ENCODE assay signal across 10 cellular contexts in genomic region chr15:79283252-79284048, GRCh38. TPM values are rescaled to one million over a fixed set of nuclear protein-coding genes. Genes with fewer than 3 reads are reported as not detected.
A peak's percentile ranks its signal among the peaks of the same experiment; 100 is the strongest.
DNase-seq lines count a peak whose midpoint lies in the region; ATAC-seq and TF ChIP-seq lines count a peak whose summit lies in the region.
"Had no signal": no experiment of that assay in that cellular context is flagged by ENCODE, and none has a peak within 500 bp of the region (broad histone marks: within the 10 kb centered on the region; RNA-seq: fewer than 3 reads in every experiment).

No MANE protein-coding gene starts in this region.

- H3K36me3 ChIP-seq in GM23248 (ENCODE audit: low read depth) = no peaks in the 10 kb centered on the region
- no peaks in the 10 kb centered on the region for H3K36me3 ChIP-seq in SJCRH30
- H3K36me3 ChIP-seq in right lobe of liver = no peaks in the 10 kb centered on the region

- H3K9ac ChIP-seq in GM23248 = no peak overlapping the region
- H3K9ac ChIP-seq: KMS-11 had no signal

- H3K9me2 ChIP-seq in GM23248 (ENCODE audit: insufficient read depth) = no peaks in the 10 kb centered on the region

- H3K79me2 ChIP-seq in GM23248 (ENCODE audit: insufficient read depth) = no peaks in the 10 kb centered on the region

- no peak overlapping the region for H3K4me3 ChIP-seq in GM23248
- no peak overlapping the region for H3K4me3 ChIP-seq in SJCRH30
- no peak overlapping the region for H3K4me3 ChIP-seq in right lobe of liver

- no peaks in the 10 kb centered on the region for H3F3A ChIP-seq in GM23248 (ENCODE audit: insufficient read depth)

- H3K27me3 ChIP-seq in GM23248 (replicated peaks; ENCODE audit: insufficient read depth) (peaks cover 44% of the 10 kb centered on the region), SJCRH30 (no peaks in the 10 kb centered on the region), right lobe of liver (peaks cover 9 to 10% of the 10 kb centered on the region in 2 donors)

- TF ChIP-seq CTCF in right lobe of liver (IDR thresholded peaks at IDR 0.05) = no peak

- WGBS in GM23248 (ENCODE audit: low coverage in 1 of 2, low lambda C conversion rate in 2 of 2, missing lambda C conversion rate in 2 of 2), 2 experiments = 10% methylated on average over 46 of the region's 46 CpGs
- WGBS in right lobe of liver (ENCODE audit: insufficient coverage, low coverage, low lambda C conversion rate, missing lambda C conversion rate) = 15% methylated on average over 22 of the region's 46 CpGs

- in situ Hi-C loops in GM23248 (cut with MboI) = no loop called here

- DNase-seq in GM23248 = peak; percentile 57
- DNase-seq in SJCRH30 = peak; percentile 23 to 40
- peak in 2 of 3 donors; percentile 46 to 62 for DNase-seq in right lobe of liver
- DNase-seq in dedifferentiated amniotic fluid mesenchymal stem cell (ENCODE audit: extremely low spot score) = no peak

- no peaks in the 10 kb centered on the region for H4K20me1 ChIP-seq in GM23248 (ENCODE audit: insufficient read depth)

- peak overlapping the region; percentile 13 for H3K4me2 ChIP-seq in GM23248 (ENCODE audit: unreplicated experiment)
- H3K4me2 ChIP-seq: KMS-11 had no signal

- intact Hi-C loops in right lobe of liver (cut with DNase I) = no loop called here

- TF ChIP-seq POLR2A in right lobe of liver (IDR thresholded peaks at IDR 0.05) = no peak

- ATAC-seq in right lobe of liver (peak; percentile 39 to 78 (median 54)), HG02588 (IDR thresholded peaks at IDR 0.05; ENCODE audit: unreplicated experiment) (no peak), GM18870 (IDR thresholded peaks at IDR 0.05; ENCODE audit: unreplicated experiment) (no peak), GM19023 (IDR thresholded peaks at IDR 0.05; ENCODE audit: unreplicated experiment) (no peak)

- H3K27ac ChIP-seq in GM23248 (no peak overlapping the region), SJCRH30 (no peak overlapping the region), cingulate gyrus (ENCODE audit: low read depth, low read length) (peak overlapping the region; percentile 39), right lobe of liver (no peak overlapping the region)
- H3K27ac ChIP-seq: KMS-11 had no signal

- H3K9me3 ChIP-seq in GM23248 (ENCODE audit: low read depth) (no peaks in the 10 kb centered on the region), SJCRH30 (replicated peaks) (no peaks in the 10 kb centered on the region), right lobe of liver (no peaks in the 10 kb centered on the region)

- H3K4me1 ChIP-seq in GM23248 (ENCODE audit: insufficient read depth) (no peaks in the 10 kb centered on the region), SJCRH30 (no peaks in the 10 kb centered on the region), right lobe of liver (no peaks in the 10 kb centered on the region)

- H2AFZ ChIP-seq in GM23248 = no peak overlapping the region

RNA-seq across cellular contexts. Expression of gene ANKRD34C, which starts 0.9 kb away (rescaled TPM):
- total RNA-seq in GM23248 (2014; rRNA removed; shearing (Covaris generic)) = not detected in 2 replicates
- polyA plus RNA-seq in GM23248 (2016; fragmentation: Nextera tagmentation; extraction: Ambion mirVana) = not detected in 2 replicates
- total RNA-seq in SJCRH30 (2014; rRNA removed; shearing (Covaris generic)) = not detected in 2 replicates
- total RNA-seq in right lobe of liver = not detected
- total RNA-seq: glomerular endothelial cell had no signal

RNA-seq across cellular contexts. Expression of gene TMED3, which starts 27.5 kb away (rescaled TPM):
- total RNA-seq in GM23248 (2014; rRNA removed; shearing (Covaris generic)) = 209 and 239 TPM in 2 replicates
- 168 and 184 TPM in 2 replicates for polyA plus RNA-seq in GM23248 (2016; fragmentation: Nextera tagmentation; extraction: Ambion mirVana)
- total RNA-seq in SJCRH30 (2014; rRNA removed; shearing (Covaris generic)) = 31.9 and 36.0 TPM in 2 replicates
- 10 to 100 TPM in 2 of 6 experiments, 1 to 10 TPM in 4; 5.5 to 15.2 (median 8.1) TPM for total RNA-seq in right lobe of liver

Comparison
In these comparisons a context has a peak if more than half of its experiments do, and no peak if none do; other contexts are left out.
1. ATAC-seq: peak in right lobe of liver (4 of 4); none in HG02588 (single experiment), GM18870 (single experiment) and GM19023 (single experiment).